ENCODE assay signal across 8 cellular contexts in genomic region chr17:39462644-39463375, GRCh38. TPM values are rescaled to one million over a fixed set of nuclear protein-coding genes. Genes with fewer than 3 reads are reported as not detected.
DNase-seq lines count a peak whose midpoint lies in the region; ATAC-seq and TF ChIP-seq lines count a peak whose summit lies in the region.

No MANE protein-coding gene starts in this region.

- H2AFZ ChIP-seq in neuron (ENCODE audit: low read depth, low read length): no peak overlapping the region

- peaks cover 50% of the 10 kb centered on the region for H3K4me1 Mint-ChIP-seq in activated naive CD4-positive, alpha-beta T cell treated with anti-CD3 and anti-CD28 coated beads, Interleukin-2, amount 10 ng/mL, durations not matched to agents 7 days and 5 days
- peaks cover 36% of the 10 kb centered on the region for H3K4me1 Mint-ChIP-seq in T-helper 17 cell

- H3K9me3 ChIP-seq in T-helper 17 cell (ENCODE audit: control insufficient read depth, low read length, poor library complexity, severe bottlenecking): no peaks in the 10 kb centered on the region
- H3K9me3 ChIP-seq in neuron (ENCODE audit: low read length): no peaks in the 10 kb centered on the region

- H3K27me3 ChIP-seq in neuron (ENCODE audit: insufficient read depth, low read length): no peaks in the 10 kb centered on the region

- H3K4me3 ChIP-seq in fibroblast of pulmonary artery (replicated peaks; ENCODE audit: low read depth, low read length): peak overlapping the region; percentile 80
- H3K4me3 ChIP-seq in neuron (ENCODE audit: low read length): peak overlapping the region; percentile 88

- H3K36me3 ChIP-seq in neuron (ENCODE audit: insufficient read depth, low read length): peaks cover 13% of the 10 kb centered on the region

- no peak for ATAC-seq in T-helper 17 cell
- no peak for ATAC-seq in HG02840 (IDR thresholded peaks at IDR 0.05; ENCODE audit: low FRiP score, unreplicated experiment)

- H3K4me1 ChIP-seq in neuron (ENCODE audit: insufficient read depth, low read length): peaks cover 17% of the 10 kb centered on the region

- DNase-seq in activated naive CD4-positive, alpha-beta T cell treated with anti-CD3 and anti-CD28 coated beads, Interleukin-2, amount 10 ng/mL, durations not matched to agents 7 days and 5 days: no peak
- DNase-seq in activated naive CD4-positive, alpha-beta T cell (lab: John Stamatoyannopoulos, UW): no peak
- DNase-seq in T-helper 17 cell (no peak), fibroblast of pulmonary artery (ENCODE audit: low read depth) (no peak), NCI-H2171 (lab: John Stamatoyannopoulos, UW) (no peak)
- DNase-seq in stimulated activated naive CD4-positive, alpha-beta T cell treated with Interleukin-2 at 50 U/mL for 16 hours (lab: John Stamatoyannopoulos, UW): no peak

- peak overlapping the region; percentile 84 for H3K4me3 Mint-ChIP-seq in activated naive CD4-positive, alpha-beta T cell treated with anti-CD3 and anti-CD28 coated beads, Interleukin-2, amount 10 ng/mL, durations not matched to agents 7 days and 5 days
- H3K4me3 Mint-ChIP-seq in T-helper 17 cell: peak overlapping the region; percentile 99

- H3K9me3 Mint-ChIP-seq in activated naive CD4-positive, alpha-beta T cell treated with anti-CD3 and anti-CD28 coated beads, Interleukin-2, amount 10 ng/mL, durations not matched to agents 7 days and 5 days: no peaks in the 10 kb centered on the region

- peaks cover 24% of the 10 kb centered on the region for H3K36me3 Mint-ChIP-seq in activated naive CD4-positive, alpha-beta T cell treated with anti-CD3 and anti-CD28 coated beads, Interleukin-2, amount 10 ng/mL, durations not matched to agents 7 days and 5 days
- H3K36me3 Mint-ChIP-seq in T-helper 17 cell (ENCODE audit: low read depth): peaks cover 3% of the 10 kb centered on the region

- H3K27ac Mint-ChIP-seq in activated naive CD4-positive, alpha-beta T cell treated with anti-CD3 and anti-CD28 coated beads, Interleukin-2, amount 10 ng/mL, durations not matched to agents 7 days and 5 days: peak overlapping the region; percentile 93
- H3K27ac Mint-ChIP-seq in T-helper 17 cell: peak overlapping the region; percentile 99

- CTCF ChIA-PET in activated naive CD4-positive, alpha-beta T cell treated with anti-CD3 and anti-CD28 coated beads, Interleukin-2, amount 10 ng/mL, durations not matched to agents 7 days and 5 days (lab: Charles Lee): interaction anchor here (1.1 kb wide), 1 partner anchor 227 kb away, joined by 3 read pairs; no protein-coding TSS in a partner anchor

- TF ChIP-seq CTCF in fibroblast of pulmonary artery (IDR thresholded peaks at IDR 0.05; ENCODE audit: low read length, missing control alignments): no peak

- no peaks in the 10 kb centered on the region for H3K27me3 Mint-ChIP-seq in activated naive CD4-positive, alpha-beta T cell treated with anti-CD3 and anti-CD28 coated beads, Interleukin-2, amount 10 ng/mL, durations not matched to agents 7 days and 5 days
- H3K27me3 Mint-ChIP-seq in T-helper 17 cell: no peaks in the 10 kb centered on the region

RNA-seq across cellular contexts. Expression of gene CDK12, which starts 1.5 kb away (rescaled TPM):
- total RNA-seq in T-helper 17 cell: 100 to 1,000 TPM in 1 of 2 donors, 10 to 100 TPM in 1; 97.4 to 105 TPM

RNA-seq across cellular contexts. Expression of gene MED1, which starts 11.7 kb away (rescaled TPM):
- 10 to 100 TPM; 37.8 to 41.3 TPM for total RNA-seq in T-helper 17 cell
